23 cellular contexts compared by ENCODE assay signal in genomic region chr1:238177960-238178359, GRCh38.
DNase-seq lines count a peak whose midpoint lies in the region; ATAC-seq and TF ChIP-seq lines count a peak whose summit lies in the region.
"Had no signal": no experiment of that assay in that cellular context is flagged by ENCODE, and none has a peak within 500 bp of the region (broad histone marks: within the 10 kb centered on the region; RNA-seq: fewer than 3 reads in every experiment).

No MANE protein-coding gene starts in this region.

- no TSS peak for BruUV-seq in MCF 10A (replicated peaks; lab: Mats Ljungman, UMichigan)

- H3K23ac ChIP-seq in trophoblast cell (ENCODE audit: low read length), result no peak overlapping the region

- peak; percentile 77 for ATAC-seq in RWPE2 (ENCODE audit: low read depth)
- ATAC-seq: activated CD8-positive, alpha-beta T cell treated with anti-CD3 and anti-CD28 coated beads, Interleukin-2, amount 10 ng/mL, durations not matched to agents 7 days and 5 days; left colon had no signal

- no peaks in the 10 kb centered on the region for H3K27me3 ChIP-seq in breast epithelium
- H3K27me3 ChIP-seq in RWPE2 (ENCODE audit: insufficient read depth, poor library complexity, severe bottlenecking), result no peaks in the 10 kb centered on the region
- H3K27me3 ChIP-seq in trophoblast cell (ENCODE audit: insufficient read depth, low read length), result no peaks in the 10 kb centered on the region
- H3K27me3 ChIP-seq: spleen, vagina had no signal

- H3K9me3 ChIP-seq in breast epithelium, result peaks cover 0 to 18% of the 10 kb centered on the region in 2 donors
- H3K9me3 ChIP-seq in RWPE2 (ENCODE audit: severe bottlenecking), result no peaks in the 10 kb centered on the region
- no peaks in the 10 kb centered on the region for H3K9me3 ChIP-seq in trophoblast cell (ENCODE audit: insufficient read depth, low read depth, low read length)
- H3K9me3 ChIP-seq: vagina had no signal

- peak overlapping the region; percentile 69 for H3K27ac Mint-ChIP-seq in MCF 10A (ENCODE audit: low read depth, unreplicated experiment)
- no peak overlapping the region for H3K27ac Mint-ChIP-seq in activated T-cell treated with anti-CD3 and anti-CD28 coated beads, Interleukin-2, amount 50 U/mL, for 24 hours
- no peak overlapping the region for H3K27ac Mint-ChIP-seq in activated CD4-positive, alpha-beta memory T cell treated with anti-CD3 and anti-CD28 coated beads, Interleukin-2, amount 10 ng/mL, durations not matched to agents 7 days and 5 days
- H3K27ac Mint-ChIP-seq: activated CD8-positive, alpha-beta T cell treated with anti-CD3 and anti-CD28 coated beads, Interleukin-2, amount 10 ng/mL, durations not matched to agents 7 days and 5 days; activated naive CD4-positive, alpha-beta T cell treated with anti-CD3 and anti-CD28 coated beads, Interleukin-2, amount 50 U/mL, for 24 hours; dendritic cell treated with granulocyte-macrophage colony-stimulating factor and Interleukin-4, amounts not matched to agents 40 ng/mL and 50 ng/mL, for 4 days; IgD-negative memory B cell; mesothelial cell of epicardium; nephron had no signal

- H3K36me3 Mint-ChIP-seq in MCF 10A (ENCODE audit: insufficient read depth, unreplicated experiment), result no peaks in the 10 kb centered on the region
- no peaks in the 10 kb centered on the region for H3K36me3 Mint-ChIP-seq in activated T-cell treated with anti-CD3 and anti-CD28 coated beads, Interleukin-2, amount 50 U/mL, for 24 hours (ENCODE audit: low read depth)
- no peaks in the 10 kb centered on the region for H3K36me3 Mint-ChIP-seq in activated CD4-positive, alpha-beta memory T cell treated with anti-CD3 and anti-CD28 coated beads, Interleukin-2, amount 10 ng/mL, durations not matched to agents 7 days and 5 days (ENCODE audit: low read depth)
- H3K36me3 Mint-ChIP-seq: activated naive CD4-positive, alpha-beta T cell treated with anti-CD3 and anti-CD28 coated beads, Interleukin-2, amount 50 U/mL, for 24 hours had no signal

- no peak overlapping the region for H3K4me3 ChIP-seq in breast epithelium
- no peak overlapping the region for H3K4me3 ChIP-seq in RWPE2 (ENCODE audit: severe bottlenecking)
- H3K4me3 ChIP-seq in epithelial cell of esophagus (ENCODE audit: low read length), result no peak overlapping the region
- no peak overlapping the region for H3K4me3 ChIP-seq in trophoblast cell (ENCODE audit: low read depth, low read length)
- H3K4me3 ChIP-seq: spleen, vagina had no signal

- H3K27ac ChIP-seq in breast epithelium, result no peak overlapping the region
- peak overlapping the region; percentile 29 for H3K27ac ChIP-seq in RWPE2 (ENCODE audit: poor library complexity, severe bottlenecking)
- H3K27ac ChIP-seq in trophoblast cell (ENCODE audit: low read depth, low read length), result peak overlapping the region; percentile 33
- H3K27ac ChIP-seq: epithelial cell of prostate, spleen, vagina had no signal

- H3K4me1 Mint-ChIP-seq in MCF 10A (ENCODE audit: insufficient read depth, unreplicated experiment), result peaks cover 11% of the 10 kb centered on the region
- H3K4me1 Mint-ChIP-seq in activated T-cell treated with anti-CD3 and anti-CD28 coated beads, Interleukin-2, amount 50 U/mL, for 24 hours (ENCODE audit: low read depth), result no peaks in the 10 kb centered on the region
- H3K4me1 Mint-ChIP-seq in activated CD4-positive, alpha-beta memory T cell treated with anti-CD3 and anti-CD28 coated beads, Interleukin-2, amount 10 ng/mL, durations not matched to agents 7 days and 5 days, result no peaks in the 10 kb centered on the region
- H3K4me1 Mint-ChIP-seq: activated naive CD4-positive, alpha-beta T cell treated with anti-CD3 and anti-CD28 coated beads, Interleukin-2, amount 50 U/mL, for 24 hours; IgD-negative memory B cell; mesothelial cell of epicardium; nephron had no signal

- no peak for TF ChIP-seq CTCF in MCF 10A (IDR thresholded peaks at IDR 0.05; ENCODE audit: unreplicated experiment)
- no peak for TF ChIP-seq CTCF in breast epithelium (IDR thresholded peaks at IDR 0.05)
- no peak for TF ChIP-seq CTCF in RWPE2 (IDR thresholded peaks at IDR 0.05; ENCODE audit: poor library complexity, severe bottlenecking)
- no peak for TF ChIP-seq CTCF in epithelial cell of esophagus (IDR thresholded peaks at IDR 0.05; ENCODE audit: insufficient read depth, low read depth, low read length, missing control alignments)

- no peak overlapping the region for H3K9ac ChIP-seq in trophoblast cell (ENCODE audit: low read length)

- peaks cover 2% of the 10 kb centered on the region for H3K79me1 ChIP-seq in trophoblast cell (ENCODE audit: low read length)

- no peak overlapping the region for H2BK5ac ChIP-seq in trophoblast cell (ENCODE audit: low read depth, low read length, poor library complexity)

- H4K91ac ChIP-seq in trophoblast cell (ENCODE audit: low read depth, low read length), result no peak overlapping the region

- CTCF ChIA-PET in MCF 10A (lab: Yijun Ruan, JAX), result interaction anchor here (2.1 kb wide), 1 partner anchor 10 kb away, joined by 7 read pairs; no protein-coding TSS in a partner anchor
- CTCF ChIA-PET in activated CD4-positive, alpha-beta memory T cell treated with anti-CD3 and anti-CD28 coated beads, Interleukin-2, amount 10 ng/mL, durations not matched to agents 7 days and 5 days (lab: Charles Lee), result no interaction called here

- POLR2A ChIA-PET in MCF 10A (lab: Yijun Ruan, JAX), result no interaction called here
- POLR2A ChIA-PET in activated CD4-positive, alpha-beta memory T cell treated with anti-CD3 and anti-CD28 coated beads, Interleukin-2, amount 10 ng/mL, durations not matched to agents 7 days and 5 days (lab: Charles Lee), result no interaction called here

- H3K4me1 ChIP-seq in breast epithelium, result no peaks in the 10 kb centered on the region
- H3K4me1 ChIP-seq in RWPE2 (ENCODE audit: insufficient read depth, poor library complexity, severe bottlenecking), result peaks cover 12% of the 10 kb centered on the region
- peaks cover 7 to 9% of the 10 kb centered on the region in 2 experiments for H3K4me1 ChIP-seq in trophoblast cell (ENCODE audit: control insufficient read depth in 1 of 2, insufficient read depth in 2 of 2, low read length in 2 of 2)
- H3K4me1 ChIP-seq: spleen, vagina had no signal

- no peak overlapping the region for H2BK12ac ChIP-seq in trophoblast cell (ENCODE audit: low read length)

- no peak overlapping the region for H2BK120ac ChIP-seq in trophoblast cell (ENCODE audit: insufficient read depth, low read length, poor library complexity)

- TF ChIP-seq POLR2A in breast epithelium (IDR thresholded peaks at IDR 0.05), result no peak

- H3K4me3 Mint-ChIP-seq in MCF 10A (ENCODE audit: unreplicated experiment), result no peak overlapping the region
- H3K4me3 Mint-ChIP-seq in activated T-cell treated with anti-CD3 and anti-CD28 coated beads, Interleukin-2, amount 50 U/mL, for 24 hours, result no peak overlapping the region
- H3K4me3 Mint-ChIP-seq in activated CD4-positive, alpha-beta memory T cell treated with anti-CD3 and anti-CD28 coated beads, Interleukin-2, amount 10 ng/mL, durations not matched to agents 7 days and 5 days, result no peak overlapping the region
- H3K4me3 Mint-ChIP-seq: activated CD8-positive, alpha-beta T cell treated with anti-CD3 and anti-CD28 coated beads, Interleukin-2, amount 10 ng/mL, durations not matched to agents 7 days and 5 days; activated naive CD4-positive, alpha-beta T cell treated with anti-CD3 and anti-CD28 coated beads, Interleukin-2, amount 50 U/mL, for 24 hours; dendritic cell treated with granulocyte-macrophage colony-stimulating factor and Interleukin-4, amounts not matched to agents 40 ng/mL and 50 ng/mL, for 4 days; IgD-negative memory B cell; mesothelial cell of epicardium; nephron had no signal

- no peaks in the 10 kb centered on the region for H3K79me2 ChIP-seq in trophoblast cell (ENCODE audit: control insufficient read depth, insufficient read depth, low read length, poor library complexity)

- H3K4ac ChIP-seq in trophoblast cell (ENCODE audit: low read depth, low read length), result no peak overlapping the region

- no peak overlapping the region for H4K12ac ChIP-seq in trophoblast cell (ENCODE audit: low read depth, low read length)

- no CpG with 5 or more reads among the region's 3 CpGs for WGBS in trophoblast cell (ENCODE audit: extremely low coverage, insufficient coverage, insufficient read length)

- no peak overlapping the region for H2AFZ ChIP-seq in trophoblast cell (ENCODE audit: insufficient read depth, low read length, poor library complexity)

- no peaks in the 10 kb centered on the region for H3K27me3 Mint-ChIP-seq in MCF 10A (ENCODE audit: insufficient read depth, unreplicated experiment)
- H3K27me3 Mint-ChIP-seq in activated T-cell treated with anti-CD3 and anti-CD28 coated beads, Interleukin-2, amount 50 U/mL, for 24 hours, result no peaks in the 10 kb centered on the region
- no peaks in the 10 kb centered on the region for H3K27me3 Mint-ChIP-seq in activated CD4-positive, alpha-beta memory T cell treated with anti-CD3 and anti-CD28 coated beads, Interleukin-2, amount 10 ng/mL, durations not matched to agents 7 days and 5 days
- H3K27me3 Mint-ChIP-seq: activated naive CD4-positive, alpha-beta T cell treated with anti-CD3 and anti-CD28 coated beads, Interleukin-2, amount 50 U/mL, for 24 hours; dendritic cell treated with granulocyte-macrophage colony-stimulating factor and Interleukin-4, amounts not matched to agents 40 ng/mL and 50 ng/mL, for 4 days; IgD-negative memory B cell had no signal

- no peak overlapping the region for H3K14ac ChIP-seq in trophoblast cell (ENCODE audit: low read length)

- DNase-seq in MCF 10A (ENCODE audit: unreplicated experiment) (peak; percentile 57), breast epithelium (ENCODE audit: low spot score in 2 of 2) (no peak), RWPE2 (ENCODE audit: low spot score) (no peak), epithelial cell of esophagus (ENCODE audit: low read depth) (peak; percentile 69), trophoblast cell (peak; percentile 25 to 57), DMS53 treated with DMSO at 0.1 percent for 48 hours (lab: John Stamatoyannopoulos, UW; ENCODE audit: unreplicated experiment) (no peak)
- DNase-seq in activated T-cell treated with anti-CD3 and anti-CD28 coated beads, Interleukin-2, amount 50 U/mL, for 24 hours, result no peak
- no peak for DNase-seq in activated CD4-positive, alpha-beta memory T cell treated with anti-CD3 and anti-CD28 coated beads, Interleukin-2, amount 10 ng/mL, durations not matched to agents 7 days and 5 days
- DNase-seq: activated CD8-positive, alpha-beta T cell treated with anti-CD3 and anti-CD28 coated beads, Interleukin-2, amount 10 ng/mL, durations not matched to agents 7 days and 5 days; foreskin fibroblast; left colon; NCI-H187 treated with DMSO at 0.1 percent for 48 hours; spleen; stimulated activated CD8-positive, alpha-beta memory T cell treated with anti-CD3 and anti-CD28 coated beads, Interleukin-4, amount 100 ng/mL, for 48 hours; substantia nigra; T-helper 1 cell had no signal

- no peak overlapping the region for H4K8ac ChIP-seq in trophoblast cell (ENCODE audit: low read depth, low read length)

- no peak overlapping the region for H2AK5ac ChIP-seq in trophoblast cell (ENCODE audit: low read length)

- intact Hi-C loops in MCF 10A (cut with micrococcal nuclease) (no loop called here), breast epithelium (cut with DNase I; ENCODE audit: low total_unique reads) (no loop called here)

- H3K4me2 ChIP-seq in trophoblast cell (ENCODE audit: low read length), result no peak overlapping the region

- H3K36me3 ChIP-seq in breast epithelium (no peaks in the 10 kb centered on the region), RWPE2 (ENCODE audit: low read depth) (no peaks in the 10 kb centered on the region), trophoblast cell (ENCODE audit: control insufficient read depth in 1 of 2, insufficient read depth in 2 of 2, low read length in 2 of 2) (no peaks in the 10 kb centered on the region)
- H3K36me3 ChIP-seq: spleen, vagina had no signal

- no peak overlapping the region for H3K18ac ChIP-seq in trophoblast cell (ENCODE audit: low read length)

- no peaks in the 10 kb centered on the region for H3K9me3 Mint-ChIP-seq in MCF 10A (ENCODE audit: unreplicated experiment)
- H3K9me3 Mint-ChIP-seq in activated T-cell treated with anti-CD3 and anti-CD28 coated beads, Interleukin-2, amount 50 U/mL, for 24 hours, result peaks cover 11% of the 10 kb centered on the region
- H3K9me3 Mint-ChIP-seq in activated CD4-positive, alpha-beta memory T cell treated with anti-CD3 and anti-CD28 coated beads, Interleukin-2, amount 10 ng/mL, durations not matched to agents 7 days and 5 days, result peaks cover 15% of the 10 kb centered on the region

Comparison
In these comparisons a context has a peak if more than half of its experiments do, and no peak if none do; other contexts are left out.
1. DNase-seq: peak in MCF 10A (single experiment), epithelial cell of esophagus (single experiment) and trophoblast cell (2 of 2); none in breast epithelium (0 of 2), RWPE2 (single experiment), activated T-cell treated with anti-CD3 and anti-CD28 coated beads, Interleukin-2, amount 50 U/mL, for 24 hours (single experiment), DMS53 treated with DMSO at 0.1 percent for 48 hours (single experiment) and activated CD4-positive, alpha-beta memory T cell treated with anti-CD3 and anti-CD28 coated beads, Interleukin-2, amount 10 ng/mL, durations not matched to agents 7 days and 5 days (single experiment).
2. H3K27ac ChIP-seq: peak in RWPE2 (single experiment) and trophoblast cell (single experiment); none in breast epithelium (0 of 2).